2 cellular contexts compared by ENCODE assay signal in genomic region chr10:83961620-83962019, GRCh38.
TF ChIP-seq lines count a peak whose summit lies in the region.

No MANE protein-coding gene starts in this region.

TF ChIP-seq in GM23338, 12 proteins besides CTCF, POLR2A, EP300 and RAD21 (continued from another document):
- TF ChIP-seq ZNF462 (CRISPR knock-in tag; IDR thresholded peaks at IDR 0.05) (no peak), ZNF114 (CRISPR knock-in tag; IDR thresholded peaks at IDR 0.05) (no peak), ZNF331 (CRISPR knock-in tag; IDR thresholded peaks at IDR 0.05; ENCODE audit: low read depth) (no peak), CREB1 (CRISPR knock-in tag; IDR thresholded peaks at IDR 0.05; ENCODE audit: low read depth) (no peak), POLR2AphosphoS5 (IDR thresholded peaks at IDR 0.05; ENCODE audit: low read depth) (no peak)
- TF ChIP-seq, protein P1, sequence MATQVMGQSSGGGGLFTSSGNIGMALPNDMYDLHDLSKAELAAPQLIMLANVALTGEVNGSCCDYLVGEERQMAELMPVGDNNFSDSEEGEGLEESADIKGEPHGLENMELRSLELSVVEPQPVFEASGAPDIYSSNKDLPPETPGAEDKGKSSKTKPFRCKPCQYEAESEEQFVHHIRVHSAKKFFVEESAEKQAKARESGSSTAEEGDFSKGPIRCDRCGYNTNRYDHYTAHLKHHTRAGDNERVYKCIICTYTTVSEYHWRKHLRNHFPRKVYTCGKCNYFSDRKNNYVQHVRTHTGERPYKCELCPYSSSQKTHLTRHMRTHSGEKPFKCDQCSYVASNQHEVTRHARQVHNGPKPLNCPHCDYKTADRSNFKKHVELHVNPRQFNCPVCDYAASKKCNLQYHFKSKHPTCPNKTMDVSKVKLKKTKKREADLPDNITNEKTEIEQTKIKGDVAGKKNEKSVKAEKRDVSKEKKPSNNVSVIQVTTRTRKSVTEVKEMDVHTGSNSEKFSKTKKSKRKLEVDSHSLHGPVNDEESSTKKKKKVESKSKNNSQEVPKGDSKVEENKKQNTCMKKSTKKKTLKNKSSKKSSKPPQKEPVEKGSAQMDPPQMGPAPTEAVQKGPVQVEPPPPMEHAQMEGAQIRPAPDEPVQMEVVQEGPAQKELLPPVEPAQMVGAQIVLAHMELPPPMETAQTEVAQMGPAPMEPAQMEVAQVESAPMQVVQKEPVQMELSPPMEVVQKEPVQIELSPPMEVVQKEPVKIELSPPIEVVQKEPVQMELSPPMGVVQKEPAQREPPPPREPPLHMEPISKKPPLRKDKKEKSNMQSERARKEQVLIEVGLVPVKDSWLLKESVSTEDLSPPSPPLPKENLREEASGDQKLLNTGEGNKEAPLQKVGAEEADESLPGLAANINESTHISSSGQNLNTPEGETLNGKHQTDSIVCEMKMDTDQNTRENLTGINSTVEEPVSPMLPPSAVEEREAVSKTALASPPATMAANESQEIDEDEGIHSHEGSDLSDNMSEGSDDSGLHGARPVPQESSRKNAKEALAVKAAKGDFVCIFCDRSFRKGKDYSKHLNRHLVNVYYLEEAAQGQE (IDR thresholded peaks at IDR 0.05; ENCODE audit: unreplicated experiment): no peak
- TF ChIP-seq, protein P2, sequence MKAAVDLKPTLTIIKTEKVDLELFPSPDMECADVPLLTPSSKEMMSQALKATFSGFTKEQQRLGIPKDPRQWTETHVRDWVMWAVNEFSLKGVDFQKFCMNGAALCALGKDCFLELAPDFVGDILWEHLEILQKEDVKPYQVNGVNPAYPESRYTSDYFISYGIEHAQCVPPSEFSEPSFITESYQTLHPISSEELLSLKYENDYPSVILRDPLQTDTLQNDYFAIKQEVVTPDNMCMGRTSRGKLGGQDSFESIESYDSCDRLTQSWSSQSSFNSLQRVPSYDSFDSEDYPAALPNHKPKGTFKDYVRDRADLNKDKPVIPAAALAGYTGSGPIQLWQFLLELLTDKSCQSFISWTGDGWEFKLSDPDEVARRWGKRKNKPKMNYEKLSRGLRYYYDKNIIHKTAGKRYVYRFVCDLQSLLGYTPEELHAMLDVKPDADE (IDR thresholded peaks at IDR 0.05): no peak

TF ChIP-seq in HepG2, 621 proteins besides CTCF, POLR2A, EP300 and RAD21 (continued from another document):
- no peak for TF ChIP-seq ZXDC (CRISPR knock-in tag; IDR thresholded peaks at IDR 0.05)
- TF ChIP-seq ZNF549 (CRISPR knock-in tag; IDR thresholded peaks at IDR 0.05): no peak
- no peak for TF ChIP-seq GATA4 (IDR thresholded peaks at IDR 0.05; ENCODE audit: borderline replicate concordance, low read depth)
- no peak for TF ChIP-seq ZNF776 (CRISPR knock-in tag; IDR thresholded peaks at IDR 0.05)
- TF ChIP-seq, protein P3, sequence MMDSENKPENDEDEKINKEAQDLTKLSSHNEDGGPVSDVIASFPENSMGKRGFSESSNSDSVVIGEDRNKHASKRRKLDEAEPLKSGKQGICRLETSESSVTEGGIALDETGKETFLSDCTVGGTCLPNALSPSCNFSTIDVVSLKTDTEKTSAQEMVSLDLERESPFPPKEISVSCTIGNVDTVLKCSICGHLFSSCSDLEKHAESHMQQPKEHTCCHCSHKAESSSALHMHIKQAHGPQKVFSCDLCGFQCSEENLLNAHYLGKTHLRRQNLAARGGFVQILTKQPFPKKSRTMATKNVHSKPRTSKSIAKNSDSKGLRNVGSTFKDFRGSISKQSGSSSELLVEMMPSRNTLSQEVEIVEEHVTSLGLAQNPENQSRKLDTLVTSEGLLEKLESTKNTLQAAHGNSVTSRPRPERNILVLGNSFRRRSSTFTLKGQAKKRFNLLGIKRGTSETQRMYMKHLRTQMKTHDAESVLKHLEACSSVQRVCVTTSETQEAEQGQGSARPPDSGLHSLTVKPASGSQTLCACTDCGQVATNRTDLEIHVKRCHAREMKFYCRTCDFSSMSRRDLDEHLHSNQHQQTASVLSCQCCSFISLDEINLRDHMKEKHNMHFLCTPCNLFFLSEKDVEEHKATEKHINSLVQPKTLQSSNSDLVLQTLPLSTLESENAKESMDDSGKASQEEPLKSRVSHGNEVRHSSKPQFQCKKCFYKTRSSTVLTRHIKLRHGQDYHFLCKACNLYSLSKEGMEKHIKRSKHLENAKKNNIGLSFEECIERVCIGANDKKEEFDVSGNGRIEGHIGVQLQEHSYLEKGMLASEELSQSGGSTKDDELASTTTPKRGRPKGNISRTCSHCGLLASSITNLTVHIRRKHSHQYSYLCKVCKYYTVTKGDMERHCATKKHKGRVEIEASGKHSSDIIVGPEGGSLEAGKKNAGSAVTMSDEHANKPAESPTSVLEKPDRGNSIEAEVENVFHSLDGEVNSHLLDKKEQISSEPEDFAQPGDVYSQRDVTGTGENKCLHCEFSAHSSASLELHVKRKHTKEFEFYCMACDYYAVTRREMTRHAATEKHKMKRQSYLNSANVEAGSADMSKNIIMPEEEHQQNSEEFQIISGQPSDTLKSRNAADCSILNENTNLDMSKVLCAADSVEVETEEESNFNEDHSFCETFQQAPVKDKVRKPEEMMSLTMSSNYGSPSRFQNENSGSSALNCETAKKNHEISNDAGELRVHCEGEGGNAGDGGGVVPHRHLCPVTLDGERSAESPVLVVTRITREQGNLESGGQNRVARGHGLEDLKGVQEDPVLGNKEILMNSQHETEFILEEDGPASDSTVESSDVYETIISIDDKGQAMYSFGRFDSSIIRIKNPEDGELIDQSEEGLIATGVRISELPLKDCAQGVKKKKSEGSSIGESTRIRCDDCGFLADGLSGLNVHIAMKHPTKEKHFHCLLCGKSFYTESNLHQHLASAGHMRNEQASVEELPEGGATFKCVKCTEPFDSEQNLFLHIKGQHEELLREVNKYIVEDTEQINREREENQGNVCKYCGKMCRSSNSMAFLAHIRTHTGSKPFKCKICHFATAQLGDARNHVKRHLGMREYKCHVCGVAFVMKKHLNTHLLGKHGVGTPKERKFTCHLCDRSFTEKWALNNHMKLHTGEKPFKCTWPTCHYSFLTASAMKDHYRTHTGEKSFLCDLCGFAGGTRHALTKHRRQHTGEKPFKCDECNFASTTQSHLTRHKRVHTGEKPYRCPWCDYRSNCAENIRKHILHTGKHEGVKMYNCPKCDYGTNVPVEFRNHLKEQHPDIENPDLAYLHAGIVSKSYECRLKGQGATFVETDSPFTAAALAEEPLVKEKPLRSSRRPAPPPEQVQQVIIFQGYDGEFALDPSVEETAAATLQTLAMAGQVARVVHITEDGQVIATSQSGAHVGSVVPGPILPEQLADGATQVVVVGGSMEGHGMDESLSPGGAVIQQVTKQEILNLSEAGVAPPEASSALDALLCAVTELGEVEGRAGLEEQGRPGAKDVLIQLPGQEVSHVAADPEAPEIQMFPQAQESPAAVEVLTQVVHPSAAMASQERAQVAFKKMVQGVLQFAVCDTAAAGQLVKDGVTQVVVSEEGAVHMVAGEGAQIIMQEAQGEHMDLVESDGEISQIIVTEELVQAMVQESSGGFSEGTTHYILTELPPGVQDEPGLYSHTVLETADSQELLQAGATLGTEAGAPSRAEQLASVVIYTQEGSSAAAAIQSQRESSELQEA (CRISPR knock-in tag; IDR thresholded peaks at IDR 0.05; ENCODE audit: not compliant biosample characterization): no peak
- TF ChIP-seq IKZF4 (CRISPR knock-in tag; IDR thresholded peaks at IDR 0.05; ENCODE audit: borderline replicate concordance, low read depth, not compliant biosample characterization): no peak
- TF ChIP-seq HMG20A (CRISPR knock-in tag; IDR thresholded peaks at IDR 0.05; ENCODE audit: borderline replicate concordance): no peak
- TF ChIP-seq KLF13 (CRISPR knock-in tag; IDR thresholded peaks at IDR 0.05): no peak
